ENCODE assay signal across 8 cellular contexts in the genomic region with DNA sequence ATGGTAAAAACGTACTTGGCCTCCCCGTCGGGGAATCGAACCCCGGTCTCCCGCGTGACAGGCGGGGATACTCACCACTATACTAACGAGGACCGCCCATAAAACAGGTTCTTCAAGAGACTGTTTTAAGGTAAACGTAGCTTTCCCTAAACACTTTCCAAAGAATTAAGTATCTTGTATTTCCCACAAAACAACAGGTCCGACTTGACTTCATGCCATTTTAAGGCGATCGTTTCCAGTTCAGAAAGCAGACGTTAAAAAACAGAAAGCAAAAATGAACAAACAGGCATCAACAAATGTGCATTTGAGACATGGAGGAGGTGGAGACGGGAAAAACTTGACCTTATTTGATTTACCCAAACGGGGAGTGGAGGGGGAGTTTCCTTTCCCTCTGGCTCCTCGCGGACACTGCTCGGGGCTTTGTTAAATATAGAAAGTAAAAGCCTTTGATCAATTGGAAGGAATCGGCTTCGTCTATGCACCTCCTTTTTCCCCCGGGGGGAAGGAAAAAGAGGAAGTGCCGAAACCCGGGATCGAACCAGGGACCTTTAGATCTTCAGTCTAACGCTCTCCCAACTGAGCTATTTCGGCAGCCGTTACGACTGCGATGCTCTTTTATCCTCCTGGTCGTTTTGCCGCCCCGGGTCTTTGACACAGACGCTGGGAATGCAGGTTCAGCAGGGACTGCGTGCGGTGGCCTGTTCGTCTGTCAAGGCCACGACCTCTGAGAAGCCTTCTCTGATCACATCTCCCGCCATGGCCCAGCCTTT.
A peak's percentile ranks its signal among the peaks of the same experiment; 100 is the strongest.
DNase-seq lines count a peak whose midpoint lies in the region; ATAC-seq and TF ChIP-seq lines count a peak whose summit lies in the region.

No MANE protein-coding gene starts in this region.

- H3K36me3 Mint-ChIP-seq in effector memory CD8-positive, alpha-beta T cell (ENCODE audit: insufficient read depth): peaks cover 45% of the 10 kb centered on the region

- H3K27ac ChIP-seq in 22Rv1: peak overlapping the region; percentile 88

- peak overlapping the region; percentile 100 for H3K27ac Mint-ChIP-seq in effector memory CD8-positive, alpha-beta T cell

- H3K4me3 Mint-ChIP-seq in effector memory CD8-positive, alpha-beta T cell: peak overlapping the region; percentile 95 to 98

- peaks cover 0 to 3% of the 10 kb centered on the region in 2 donors for H3K9me3 Mint-ChIP-seq in effector memory CD8-positive, alpha-beta T cell

- peak; percentile 97 for DNase-seq in activated CD4-positive, alpha-beta T cell treated with anti-CD3 and anti-CD28 coated beads, Interleukin-2, amount 50 U/mL, for 48 hours
- peak; percentile 91 to 95 (median 92) for DNase-seq in effector memory CD8-positive, alpha-beta T cell
- DNase-seq in middle frontal gyrus (ENCODE audit: extremely low spot score, low spot score) (peak; percentile 91), NCI-H1105 (lab: John Stamatoyannopoulos, UW) (no peak)
- DNase-seq in stimulated activated CD8-positive, alpha-beta memory T cell treated with anti-CD3 and anti-CD28 coated beads, Interleukin-4, amount 100 ng/mL, for 1 hour (ENCODE audit: low read depth in 2 of 2, low spot score in 1 of 2): peak; percentile 80 to 83

- peaks cover 24 to 27% of the 10 kb centered on the region in 2 donors for H3K4me1 Mint-ChIP-seq in effector memory CD8-positive, alpha-beta T cell (ENCODE audit: low read depth in 2 of 2)

- H3K27me3 Mint-ChIP-seq in effector memory CD8-positive, alpha-beta T cell: peaks cover 0 to 13% of the 10 kb centered on the region in 2 donors

- ATAC-seq in GM19351 (IDR thresholded peaks at IDR 0.05; ENCODE audit: unreplicated experiment) (peak; percentile 78), HG03521 (IDR thresholded peaks at IDR 0.05; ENCODE audit: unreplicated experiment) (peak; percentile 68)
- ATAC-seq in effector memory CD8-positive, alpha-beta T cell (replicated peaks): peak; percentile 89

- no peak for TF ChIP-seq CTCF in 22Rv1 (IDR thresholded peaks at IDR 0.05)
